27 cellular contexts compared by ENCODE assay signal in the genomic region with DNA sequence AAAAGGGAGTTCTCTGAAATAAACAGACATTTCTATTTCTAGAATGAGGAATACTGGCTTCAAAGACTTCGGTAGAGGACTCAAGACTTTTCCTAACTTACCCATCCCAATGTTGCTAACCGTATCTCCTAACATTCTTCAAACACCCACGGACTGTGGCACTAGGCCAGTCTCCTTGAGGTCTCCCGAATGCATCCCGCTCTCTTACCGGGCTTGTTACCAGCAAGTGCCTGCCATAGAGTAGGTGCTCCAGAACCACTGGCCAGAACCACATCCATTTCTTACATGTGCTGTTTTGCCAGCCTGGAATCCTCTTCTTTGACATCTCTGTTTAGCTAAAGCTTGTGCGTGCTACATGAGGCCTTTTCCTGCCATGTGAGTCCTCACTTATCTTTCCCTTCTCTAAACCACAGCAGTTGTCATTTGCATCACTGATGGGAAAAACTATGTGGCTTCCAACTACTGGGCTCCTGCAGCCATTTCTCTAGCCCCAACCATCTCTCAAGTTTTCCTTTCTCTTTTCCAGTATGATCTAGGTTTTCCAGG. TPM values are rescaled to one million over a fixed set of nuclear protein-coding genes. Genes with fewer than 3 reads are reported as not detected.
DNase-seq lines count a peak whose midpoint lies in the region; ATAC-seq, FAIRE-seq and TF ChIP-seq lines count a peak whose summit lies in the region.
"Had no signal": no experiment of that assay in that cellular context is flagged by ENCODE, and none has a peak within 500 bp of the region (broad histone marks: within the 10 kb centered on the region; RNA-seq: fewer than 3 reads in every experiment).

No MANE protein-coding gene starts in this region.

- H3K4me2 ChIP-seq in mammary epithelial cell (ENCODE audit: insufficient read depth, low read depth, low read length) (no peak overlapping the region), GM12878 (ENCODE audit: control insufficient read depth, insufficient read depth) (no peak overlapping the region), H1 (ENCODE audit: insufficient read depth in 1 of 2, low read depth in 2 of 2, low read length in 2 of 2) (no peak overlapping the region)
- H3K4me2 ChIP-seq: BLaER1 treated with 17β-estradiol and CSF1 and Interleukin-3, amounts not matched to agents 10 nM and 100 nM had no signal

- H3K4me3 Mint-ChIP-seq in activated naive CD4-positive, alpha-beta T cell treated with anti-CD3 and anti-CD28 coated beads, Interleukin-2, amount 10 ng/mL, durations not matched to agents 7 days and 5 days, result no peak overlapping the region
- H3K4me3 Mint-ChIP-seq: CD14-positive monocyte; CD4-positive, alpha-beta T cell; CD8-positive, alpha-beta memory T cell; HFFc6 had no signal

- BruUV-seq in mammary epithelial cell (replicated peaks; lab: Mats Ljungman, UMichigan) (no TSS peak), GM12878 (replicated peaks; lab: Mats Ljungman, UMichigan) (no TSS peak)

- no peaks in the 10 kb centered on the region for H3K4me1 ChIP-seq in mammary epithelial cell (ENCODE audit: insufficient read depth, low read length)
- no peaks in the 10 kb centered on the region for H3K4me1 ChIP-seq in breast epithelium
- no peaks in the 10 kb centered on the region for H3K4me1 ChIP-seq in GM12878 (ENCODE audit: control insufficient read depth, insufficient read depth, low read length)
- no peaks in the 10 kb centered on the region for H3K4me1 ChIP-seq in H1 (replicated peaks in 1 of 4; ENCODE audit: control insufficient read depth in 3 of 4, insufficient read depth in 4 of 4, low read length in 3 of 4)
- H3K4me1 ChIP-seq: BE2C had no signal

- no peak for TF ChIP-seq EP300 in GM12878 (IDR thresholded peaks at IDR 0.05; ENCODE audit: borderline replicate concordance in 1 of 2, control insufficient read depth in 1 of 2, low read depth in 2 of 2, low read length in 2 of 2)
- no peak for TF ChIP-seq EP300 in H1 (IDR thresholded peaks at IDR 0.05; ENCODE audit: borderline replicate concordance in 1 of 2, low read depth in 2 of 2, low read length in 2 of 2)

- no peak overlapping the region for H4K8ac ChIP-seq in H1 (ENCODE audit: extremely low read depth, insufficient read depth, low read length)

- H3K4me3 ChIP-seq in mammary epithelial cell (replicated peaks in 1 of 3; ENCODE audit: insufficient read depth in 1 of 3, low read depth in 2 of 3, low read length in 3 of 3), result no peak overlapping the region
- no peak overlapping the region for H3K4me3 ChIP-seq in breast epithelium
- no peak overlapping the region for H3K4me3 ChIP-seq in GM12878
- H3K4me3 ChIP-seq in H1 (ENCODE audit: extremely low read depth in 1 of 4, insufficient read depth in 2 of 4, low read depth in 3 of 4, low read length in 4 of 4), result no peak overlapping the region
- no peak overlapping the region for H3K4me3 ChIP-seq in brain microvascular endothelial cell (ENCODE audit: low read depth, low read length)
- H3K4me3 ChIP-seq: BLaER1 treated with 17β-estradiol and CSF1 and Interleukin-3, amounts not matched to agents 10 nM and 100 nM had no signal

- SMC1A ChIA-PET in GM12878 (lab: Charles Lee; ENCODE audit: uncharacterized antibody, unreplicated experiment), result no interaction called here

- H3K36me3 ChIP-seq in mammary epithelial cell (ENCODE audit: insufficient read depth, low read length) (no peaks in the 10 kb centered on the region), breast epithelium (no peaks in the 10 kb centered on the region), GM12878 (ENCODE audit: control insufficient read depth in 2 of 2, insufficient read depth in 2 of 2, low read length in 1 of 2) (no peaks in the 10 kb centered on the region), H1 (ENCODE audit: control insufficient read depth in 2 of 4, insufficient read depth in 4 of 4, low read length in 3 of 4) (no peaks in the 10 kb centered on the region), brain microvascular endothelial cell (replicated peaks) (no peaks in the 10 kb centered on the region)
- H3K36me3 ChIP-seq: BE2C had no signal

- POLR2A ChIA-PET in GM12878 (lab: Charles Lee), result no interaction called here
- POLR2A ChIA-PET in H1 (lab: Charles Lee; ENCODE audit: partially characterized antibody), result no interaction called here

- in situ Hi-C loops in mammary epithelial cell (cut with MboI; ENCODE audit: low sequenced_read_pairs in 2 of 2), result loop anchor here in 1 of 2 donors (25.0 kb wide), 1 partner anchor 142 kb away; no protein-coding TSS in a partner anchor
- in situ Hi-C loops in GM12878 (cut with MboI), result no loop called here
- in situ Hi-C loops in brain microvascular endothelial cell (cut with HindIII; ENCODE audit: low pct_ligation_motif_present, low sequenced_read_pairs), result no loop called here

- TF ChIP-seq RAD21 in GM12878 (IDR thresholded peaks at IDR 0.05; ENCODE audit: insufficient read depth, low read depth, low read length) (no peak), H1 (IDR thresholded peaks at IDR 0.05 in 1 of 2, conservative IDR thresholded peaks at IDR 0.05 in 1 of 2; ENCODE audit: low read depth in 2 of 2, low read length in 2 of 2) (no peak)

- H2BK5ac ChIP-seq in H1 (ENCODE audit: low read depth, low read length), result no peak overlapping the region

- ATAC-seq in GM12878 (no peak), GM21528 (IDR thresholded peaks at IDR 0.05; ENCODE audit: low FRiP score, unreplicated experiment) (no peak)

- intact Hi-C loops in mammary epithelial cell (cut with micrococcal nuclease), result no loop called here
- intact Hi-C loops in breast epithelium (cut with DNase I; ENCODE audit: low total_unique reads), result no loop called here
- intact Hi-C loops in GM12878 (cut with micrococcal nuclease; ENCODE audit: unreplicated experiment), result no loop called here

- no peak for TF ChIP-seq POLR2A in breast epithelium (IDR thresholded peaks at IDR 0.05)
- no peak for TF ChIP-seq POLR2A in GM12878 (IDR thresholded peaks at IDR 0.05; ENCODE audit: low read depth, low read length)
- TF ChIP-seq POLR2A in H1 (IDR thresholded peaks at IDR 0.05; ENCODE audit: control extremely low read depth in 1 of 2, low read depth in 2 of 2, low read length in 2 of 2), result no peak

- no peak overlapping the region for H3K56ac ChIP-seq in H1 (replicated peaks; ENCODE audit: insufficient read length, low read depth, low read length)

- no peak overlapping the region for H2BK12ac ChIP-seq in H1 (ENCODE audit: low read depth, low read length)

- H4K20me1 ChIP-seq in mammary epithelial cell (ENCODE audit: insufficient read depth, low read length) (no peaks in the 10 kb centered on the region), GM12878 (ENCODE audit: control insufficient read depth, insufficient read depth) (no peaks in the 10 kb centered on the region), H1 (replicated peaks in 1 of 2; ENCODE audit: control insufficient read depth in 1 of 2, insufficient read depth in 2 of 2, low read length in 2 of 2) (no peaks in the 10 kb centered on the region)
- H4K20me1 ChIP-seq: BLaER1 treated with 17β-estradiol and CSF1 and Interleukin-3, amounts not matched to agents 10 nM and 100 nM had no signal

- H3K79me1 ChIP-seq in H1 (ENCODE audit: low read depth, low read length), result no peaks in the 10 kb centered on the region

- no peak overlapping the region for H2BK20ac ChIP-seq in H1 (ENCODE audit: low read length)

- H4K91ac ChIP-seq in H1 (replicated peaks; ENCODE audit: insufficient read length, low read length), result no peak overlapping the region

- no peak overlapping the region for H3K14ac ChIP-seq in H1 (ENCODE audit: insufficient read length)

- no peak overlapping the region for H3K18ac ChIP-seq in H1 (ENCODE audit: extremely low read depth, low read length)

- dilution Hi-C loops in mammary epithelial cell (cut with HindIII; ENCODE audit: low sequenced_read_pairs), result loop anchor here (5.0 kb wide), 2 partner anchors 42 to 107 kb away; no protein-coding TSS in a partner anchor

- H3K79me2 ChIP-seq in mammary epithelial cell (ENCODE audit: insufficient read depth, low read length) (no peaks in the 10 kb centered on the region), GM12878 (ENCODE audit: control insufficient read depth, insufficient read depth, low read length) (no peaks in the 10 kb centered on the region), H1 (ENCODE audit: control insufficient read depth in 1 of 2, insufficient read depth in 2 of 2, low read length in 2 of 2) (no peaks in the 10 kb centered on the region)

- H2BK120ac ChIP-seq in H1 (replicated peaks; ENCODE audit: low read depth, low read length), result no peak overlapping the region

- FAIRE-seq in GM12878 (lab: Jason Lieb, UNC) (no peak), H1 (lab: Jason Lieb, UNC) (no peak)
- FAIRE-seq: A204.1, D721Med, GM12892 had no signal

- DNase-seq in mammary epithelial cell (no peak), breast epithelium (ENCODE audit: low spot score in 2 of 2) (no peak), GM12878 (ENCODE audit: low read depth, low spot score) (no peak), H1 (ENCODE audit: low read depth in 1 of 2, low spot score in 2 of 2) (no peak), NCI-H2081 (lab: John Stamatoyannopoulos, UW) (no peak), brain microvascular endothelial cell (no peak)
- no peak for DNase-seq in activated naive CD4-positive, alpha-beta T cell treated with anti-CD3 and anti-CD28 coated beads, Interleukin-2, amount 10 ng/mL, durations not matched to agents 7 days and 5 days
- DNase-seq: ACHN; AML-193; BE2C; CD4-positive, alpha-beta T cell; CD8-positive, alpha-beta memory T cell; DMS 273 treated with DMSO at 0.1 percent for 48 hours; DMS79; EL; GDM1; GOT3; H7; HCEC 1CT; HFFc6 had no signal

- no peak overlapping the region for H3K9ac ChIP-seq in mammary epithelial cell (ENCODE audit: insufficient read depth, low read length)
- H3K9ac ChIP-seq in GM12878 (ENCODE audit: control insufficient read depth, insufficient read depth, low read length), result no peak overlapping the region
- no peak overlapping the region for H3K9ac ChIP-seq in H1 (replicated peaks in 1 of 4; ENCODE audit: extremely low read depth in 1 of 4, low read depth in 3 of 4, low read length in 3 of 4)
- H3K9ac ChIP-seq: BLaER1 treated with 17β-estradiol and CSF1 and Interleukin-3, amounts not matched to agents 10 nM and 100 nM had no signal

- RAD21 ChIA-PET in GM12878 (lab: Charles Lee; ENCODE audit: unreplicated experiment), result no interaction called here

- H2BK15ac ChIP-seq in H1 (ENCODE audit: low read length), result no peak overlapping the region

- CTCF ChIA-PET in mammary epithelial cell (lab: Charles Lee; ENCODE audit: low non-redundant PET), result no interaction called here
- CTCF ChIA-PET in GM12878 (lab: Yijun Ruan, JAX), result no interaction called here
- CTCF ChIA-PET in H1 (lab: Charles Lee; ENCODE audit: partially characterized antibody), result interaction anchor here (1.1 kb wide), 1 partner anchor 10 kb away, joined by 4 read pairs; no protein-coding TSS in a partner anchor
- CTCF ChIA-PET in activated naive CD4-positive, alpha-beta T cell treated with anti-CD3 and anti-CD28 coated beads, Interleukin-2, amount 10 ng/mL, durations not matched to agents 7 days and 5 days (lab: Charles Lee), result no interaction called here

- WGBS in mammary epithelial cell (ENCODE audit: low coverage, missing lambda C conversion rate), result 47% methylated on average over 6 of the region's 7 CpGs
- 69% methylated on average over 7 of the region's 7 CpGs for WGBS in GM12878 (ENCODE audit: insufficient coverage, insufficient replicate concordance, low lambda C conversion rate, missing lambda C conversion rate)
- 84% methylated on average over 7 of the region's 7 CpGs; no CpG with 5 or more reads in 1 of the 2 experiments for WGBS in H1 (ENCODE audit: extremely low coverage in 1 of 2, insufficient coverage in 1 of 2, insufficient read length in 1 of 2, insufficient replicate concordance in 2 of 2, low coverage in 1 of 2, low lambda C conversion rate in 2 of 2, missing lambda C conversion rate in 1 of 2), 2 experiments

- H3K4ac ChIP-seq in H1 (replicated peaks; ENCODE audit: insufficient read length, low read depth, low read length), result no peak overlapping the region

- peaks cover 19% of the 10 kb centered on the region for H3K9me3 Mint-ChIP-seq in activated naive CD4-positive, alpha-beta T cell treated with anti-CD3 and anti-CD28 coated beads, Interleukin-2, amount 10 ng/mL, durations not matched to agents 7 days and 5 days

- H3K9me3 ChIP-seq in mammary epithelial cell (replicated peaks; ENCODE audit: insufficient read depth, low read length), result peaks cover 15% of the 10 kb centered on the region
- peaks cover 0 to 10% of the 10 kb centered on the region in 2 donors for H3K9me3 ChIP-seq in breast epithelium
- peaks cover 10% of the 10 kb centered on the region for H3K9me3 ChIP-seq in GM12878 (replicated peaks; ENCODE audit: control insufficient read depth, insufficient read depth, low read length)
- H3K9me3 ChIP-seq in H1 (ENCODE audit: insufficient read depth in 2 of 2, low read depth in 1 of 2, low read length in 1 of 2), result peaks cover 0 to 6% of the 10 kb centered on the region in 2 experiments; a peak in 1 of 4 replicates
- H3K9me3 ChIP-seq: BE2C had no signal

- H2AK5ac ChIP-seq in H1 (ENCODE audit: low read depth, low read length), result no peak overlapping the region

- H3K23ac ChIP-seq in H1 (ENCODE audit: insufficient read length), result no peak overlapping the region

- TF ChIP-seq CTCF in mammary epithelial cell (conservative IDR thresholded peaks at IDR 0.05 in 1 of 2, IDR thresholded peaks at IDR 0.05 in 1 of 2; ENCODE audit: extremely low read depth in 1 of 2, insufficient read depth in 1 of 2, low read depth in 1 of 2, low read length in 2 of 2) (no peak), breast epithelium (IDR thresholded peaks at IDR 0.05) (no peak), GM12878 (IDR thresholded peaks at IDR 0.05 in 2 of 3, conservative IDR thresholded peaks at IDR 0.05 in 1 of 3; ENCODE audit: control insufficient read depth in 2 of 3, extremely low read depth in 1 of 3, insufficient read depth in 1 of 3, low read depth in 3 of 3, low read length in 3 of 3) (no peak), H1 (IDR thresholded peaks at IDR 0.05; ENCODE audit: control extremely low read depth in 1 of 3, insufficient read depth in 1 of 3, low read depth in 1 of 3, low read length in 3 of 3) (no peak), brain microvascular endothelial cell (IDR thresholded peaks at IDR 0.05; ENCODE audit: low read depth, low read length, missing control alignments) (no peak)

- H3K23me2 ChIP-seq in H1 (ENCODE audit: low read depth, low read length), result no peaks in the 10 kb centered on the region

- H3K36me3 Mint-ChIP-seq in activated naive CD4-positive, alpha-beta T cell treated with anti-CD3 and anti-CD28 coated beads, Interleukin-2, amount 10 ng/mL, durations not matched to agents 7 days and 5 days, result peaks cover 4% of the 10 kb centered on the region

- peaks cover 13% of the 10 kb centered on the region for H3K27me3 Mint-ChIP-seq in activated naive CD4-positive, alpha-beta T cell treated with anti-CD3 and anti-CD28 coated beads, Interleukin-2, amount 10 ng/mL, durations not matched to agents 7 days and 5 days

- no peaks in the 10 kb centered on the region for H3K27me3 ChIP-seq in mammary epithelial cell (ENCODE audit: insufficient read depth, low read length)
- H3K27me3 ChIP-seq in breast epithelium, result no peaks in the 10 kb centered on the region
- H3K27me3 ChIP-seq in GM12878 (replicated peaks in 1 of 2; ENCODE audit: control insufficient read depth in 2 of 2, insufficient read depth in 2 of 2, low read length in 1 of 2), result no peaks in the 10 kb centered on the region
- no peaks in the 10 kb centered on the region; a peak in 1 of 7 replicates for H3K27me3 ChIP-seq in H1 (replicated peaks in 1 of 4; ENCODE audit: control insufficient read depth in 3 of 4, extremely low read depth in 1 of 4, insufficient read depth in 3 of 4, low read length in 3 of 4)
- no peaks in the 10 kb centered on the region for H3K27me3 ChIP-seq in brain microvascular endothelial cell (replicated peaks)
- H3K27me3 ChIP-seq: BE2C; BLaER1 treated with 17β-estradiol and CSF1 and Interleukin-3, amounts not matched to agents 10 nM and 100 nM had no signal

- H2AFZ ChIP-seq in mammary epithelial cell (ENCODE audit: low read depth, low read length), result peak overlapping the region; percentile 23
- H2AFZ ChIP-seq in GM12878 (ENCODE audit: control insufficient read depth, low read depth, low read length), result no peak overlapping the region
- no peak overlapping the region for H2AFZ ChIP-seq in H1 (ENCODE audit: low read length)

- H4K5ac ChIP-seq in H1 (ENCODE audit: insufficient read length, low read depth, low read length), result no peak overlapping the region

- H3K4me1 Mint-ChIP-seq in activated naive CD4-positive, alpha-beta T cell treated with anti-CD3 and anti-CD28 coated beads, Interleukin-2, amount 10 ng/mL, durations not matched to agents 7 days and 5 days, result no peaks in the 10 kb centered on the region

- H3K27ac ChIP-seq in mammary epithelial cell (ENCODE audit: insufficient read depth, low read depth, low read length) (no peak overlapping the region), breast epithelium (no peak overlapping the region), GM12878 (ENCODE audit: control insufficient read depth, insufficient read depth) (no peak overlapping the region), H1 (ENCODE audit: low read depth, low read length) (no peak overlapping the region), brain microvascular endothelial cell (no peak overlapping the region)
- H3K27ac ChIP-seq: 22Rv1; BLaER1 treated with 17β-estradiol and CSF1 and Interleukin-3, amounts not matched to agents 10 nM and 100 nM had no signal

- H3K27ac Mint-ChIP-seq in activated naive CD4-positive, alpha-beta T cell treated with anti-CD3 and anti-CD28 coated beads, Interleukin-2, amount 10 ng/mL, durations not matched to agents 7 days and 5 days, result no peak overlapping the region
- H3K27ac Mint-ChIP-seq: CD14-positive monocyte; CD4-positive, alpha-beta T cell; CD8-positive, alpha-beta memory T cell; HFFc6 had no signal

RNA-seq across cellular contexts. Expression of gene SIPA1L1, which starts 15.6 kb away (rescaled TPM):
- total RNA-seq in mammary epithelial cell (100 to 1,000 TPM in 1 of 2 donors, 10 to 100 TPM in 1; 68.1 to 101 TPM), breast epithelium (10 to 100 TPM; 15.4 to 65.9 (median 39.7) TPM), GM12878 (2014; rRNA removed) (36.4 and 42.6 TPM in 2 replicates), GM12878 (2014; rRNA removed; fragmentation: Illumina TruSeq; extraction: Trizol) (44.9 and 49.7 TPM in 2 replicates), GM12878 (2021) (78.5 and 79.0 TPM in 2 replicates)
- polyA plus RNA-seq in mammary epithelial cell (27.3 TPM), GM12878 (2011; rRNA removed) (42.5 and 53.9 TPM in 2 replicates), GM12878 (2014; fragmentation: Illumina TruSeq; extraction: Trizol) (52.9 and 66.8 TPM in 2 replicates), GM12878 (2014; fragmentation: Nextera tagmentation; extraction: Ambion mirVana) (10 to 100 TPM; 14.3 to 19.7 TPM), GM12878 (2014; rRNA removed) (43.6 and 50.7 TPM in 2 replicates), GM12878 (2016; fragmentation: Nextera tagmentation; extraction: Ambion mirVana) (10 to 100 TPM; 59.1 to 66.2 TPM), H1 (2011; rRNA removed) (45.8 and 46.5 TPM in 2 replicates)
- polyA minus RNA-seq in mammary epithelial cell, result 77.4 TPM
- total RNA-seq in GM12878 (2013; cell fraction: nucleolus; rRNA removed), result 385 TPM in 2 replicates
- polyA plus RNA-seq in GM12878 (2011; ENCODE audit: low read depth), result 35.6 TPM
- polyA plus RNA-seq in GM12878 (2011; cell fraction: cytosol; rRNA removed), result 66.6 and 71.1 TPM in 2 replicates
- 145 and 156 TPM in 2 replicates for polyA plus RNA-seq in GM12878 (2011; cell fraction: nucleus; rRNA removed)
- 51.2 and 65.2 TPM in 2 replicates for polyA plus RNA-seq in GM12878 (2012)
- 121 and 126 TPM in 2 replicates for polyA minus RNA-seq in GM12878 (2011; rRNA and poly(A)+ RNA removed)
- 54.1 and 71.3 TPM in 2 replicates for polyA minus RNA-seq in GM12878 (2011; cell fraction: cytosol; rRNA and poly(A)+ RNA removed)
- polyA minus RNA-seq in GM12878 (2011; cell fraction: nucleus; rRNA and poly(A)+ RNA removed), result 105 and 154 TPM in 2 replicates
- total RNA-seq in H1 (2021; fragmentation: NEBNext Ultra II Directional; extraction: Animal tissue kit (Norgen Biotek cat#: 25700)), result 78.3 and 79.8 TPM in 2 replicates
- polyA plus RNA-seq in H1 (2011; cell fraction: cytosol; rRNA removed), result 43.2 TPM
- 84.2 TPM for polyA plus RNA-seq in H1 (2011; cell fraction: nucleus; rRNA removed)
- polyA plus RNA-seq in H1 (2012, experiment 1 of 2), result 54.3 to 65.2 TPM (median 61.6 TPM) in 4 replicates
- 8.1 TPM for polyA plus RNA-seq in H1 (2012, experiment 2 of 2)
- polyA plus RNA-seq in H1 (2013, experiment 1 of 2), result 42.7 TPM
- polyA plus RNA-seq in H1 (2013, experiment 2 of 2), result 39.1 TPM
- polyA minus RNA-seq in H1 (2011; rRNA and poly(A)+ RNA removed), result 69.6 and 71.4 TPM in 2 replicates
- 60.5 TPM for polyA minus RNA-seq in H1 (2011; cell fraction: cytosol; rRNA and poly(A)+ RNA removed)
- 96.9 TPM for polyA minus RNA-seq in H1 (2011; cell fraction: nucleus; rRNA and poly(A)+ RNA removed)
